Comparison of ENCODE assay signal across 12 cellular contexts in the genomic region with DNA sequence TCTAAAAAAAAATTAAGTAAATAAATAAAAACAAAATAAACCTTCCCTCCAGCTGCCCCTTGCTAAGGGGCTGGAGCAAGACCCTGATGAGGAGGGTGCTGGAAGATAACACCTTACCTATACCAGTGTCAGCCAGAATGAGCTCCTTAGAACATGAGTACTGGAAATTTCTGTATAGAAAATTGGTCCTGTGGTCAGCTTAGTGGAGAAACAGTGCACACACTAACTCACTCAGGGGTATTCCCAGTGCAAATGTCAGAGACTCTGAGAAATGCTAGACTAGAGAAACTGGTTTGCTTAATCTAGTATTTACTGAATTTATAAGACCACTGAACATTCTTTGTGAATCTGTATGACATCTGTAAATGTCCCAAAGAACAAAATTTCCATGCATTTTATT.
DNase-seq lines count a peak whose midpoint lies in the region; ATAC-seq and TF ChIP-seq lines count a peak whose summit lies in the region.
"Had no signal": no experiment of that assay in that cellular context is flagged by ENCODE, and none has a peak within 500 bp of the region (broad histone marks: within the 10 kb centered on the region; RNA-seq: fewer than 3 reads in every experiment).

No MANE protein-coding gene starts in this region.

- peaks cover 4% of the 10 kb centered on the region for H3K27me3 Mint-ChIP-seq in activated naive CD8-positive, alpha-beta T cell treated with anti-CD3 and anti-CD28 coated beads, Interleukin-2, amount 50 U/mL, for 24 hours
- peaks cover 8% of the 10 kb centered on the region for H3K27me3 Mint-ChIP-seq in activated naive CD8-positive, alpha-beta T cell treated with anti-CD3 and anti-CD28 coated beads for 36 hours
- no peaks in the 10 kb centered on the region for H3K27me3 Mint-ChIP-seq in glutamatergic neuron (ENCODE audit: unreplicated experiment)

- H3K36me3 Mint-ChIP-seq in activated naive CD8-positive, alpha-beta T cell treated with anti-CD3 and anti-CD28 coated beads, Interleukin-2, amount 50 U/mL, for 24 hours (ENCODE audit: low read depth) = no peaks in the 10 kb centered on the region
- no peaks in the 10 kb centered on the region for H3K36me3 Mint-ChIP-seq in activated naive CD8-positive, alpha-beta T cell treated with anti-CD3 and anti-CD28 coated beads for 36 hours
- no peaks in the 10 kb centered on the region for H3K36me3 Mint-ChIP-seq in glutamatergic neuron (ENCODE audit: unreplicated experiment)

- H3K27ac Mint-ChIP-seq in activated naive CD8-positive, alpha-beta T cell treated with anti-CD3 and anti-CD28 coated beads, Interleukin-2, amount 50 U/mL, for 24 hours = no peak overlapping the region
- H3K27ac Mint-ChIP-seq in activated naive CD8-positive, alpha-beta T cell treated with anti-CD3 and anti-CD28 coated beads for 36 hours = no peak overlapping the region
- no peak overlapping the region for H3K27ac Mint-ChIP-seq in glutamatergic neuron (ENCODE audit: unreplicated experiment)

- intact Hi-C loops in left ventricle myocardium superior (cut with micrococcal nuclease) = no loop called here

- H3K4me3 Mint-ChIP-seq in activated naive CD8-positive, alpha-beta T cell treated with anti-CD3 and anti-CD28 coated beads, Interleukin-2, amount 50 U/mL, for 24 hours = no peak overlapping the region
- no peak overlapping the region for H3K4me3 Mint-ChIP-seq in activated naive CD8-positive, alpha-beta T cell treated with anti-CD3 and anti-CD28 coated beads for 36 hours
- H3K4me3 Mint-ChIP-seq in glutamatergic neuron (ENCODE audit: unreplicated experiment) = no peak overlapping the region

- ATAC-seq in activated naive CD8-positive, alpha-beta T cell treated with anti-CD3 and anti-CD28 coated beads, Interleukin-2, amount 50 U/mL, for 24 hours = peak; percentile 50
- ATAC-seq in HG02610 (IDR thresholded peaks at IDR 0.05; ENCODE audit: unreplicated experiment) (peak; percentile 52), HG03280 (IDR thresholded peaks at IDR 0.05; ENCODE audit: unreplicated experiment) (peak; percentile 35), left ventricle myocardium superior (no peak)
- ATAC-seq in stimulated activated naive CD8-positive, alpha-beta T cell treated with anti-CD3 and anti-CD28 coated beads, Interleukin-15, Interleukin-2, amounts not matched to agents 100 U/mL and 50 U/mL, for 24 hours = peak; percentile 45
- ATAC-seq: body of pancreas, right cardiac atrium had no signal

- no peaks in the 10 kb centered on the region for H3K9me3 Mint-ChIP-seq in activated naive CD8-positive, alpha-beta T cell treated with anti-CD3 and anti-CD28 coated beads, Interleukin-2, amount 50 U/mL, for 24 hours
- H3K9me3 Mint-ChIP-seq in activated naive CD8-positive, alpha-beta T cell treated with anti-CD3 and anti-CD28 coated beads for 36 hours = no peaks in the 10 kb centered on the region
- H3K9me3 Mint-ChIP-seq in glutamatergic neuron (ENCODE audit: unreplicated experiment) = peaks cover 3% of the 10 kb centered on the region

- TF ChIP-seq CTCF in glutamatergic neuron (IDR thresholded peaks at IDR 0.05; ENCODE audit: partially characterized antibody, unreplicated experiment) = no peak

- DNase-seq in activated naive CD8-positive, alpha-beta T cell treated with anti-CD3 and anti-CD28 coated beads, Interleukin-2, amount 50 U/mL, for 24 hours = no peak
- no peak for DNase-seq in activated naive CD8-positive, alpha-beta T cell treated with anti-CD3 and anti-CD28 coated beads for 36 hours
- no peak for DNase-seq in stimulated activated naive CD8-positive, alpha-beta T cell treated with anti-CD3 and anti-CD28 coated beads, Interleukin-15, Interleukin-2, amounts not matched to agents 100 U/mL and 50 U/mL, for 24 hours
- DNase-seq in left ventricle myocardium superior (no peak), glutamatergic neuron (no peak)
- no peak for DNase-seq in activated T-cell treated with anti-CD3 and anti-CD28 coated beads, Interleukin-2, amount 50 U/mL, for 48 hours
- DNase-seq: body of pancreas, DND-41, NCI-H2171, right cardiac atrium had no signal

- H3K4me1 Mint-ChIP-seq in activated naive CD8-positive, alpha-beta T cell treated with anti-CD3 and anti-CD28 coated beads, Interleukin-2, amount 50 U/mL, for 24 hours = no peaks in the 10 kb centered on the region
- H3K4me1 Mint-ChIP-seq in activated naive CD8-positive, alpha-beta T cell treated with anti-CD3 and anti-CD28 coated beads for 36 hours = peaks cover 2% of the 10 kb centered on the region
- H3K4me1 Mint-ChIP-seq in glutamatergic neuron (ENCODE audit: low read depth, unreplicated experiment) = no peaks in the 10 kb centered on the region
